In genomic region chr6:33126101-33126714, GRCh38 we compare ENCODE assay signal across 1 cellular context.
A peak's percentile ranks its signal among the peaks of the same experiment; 100 is the strongest.
TF ChIP-seq lines count a peak whose summit lies in the region.

No MANE protein-coding gene starts in this region.

TF ChIP-seq in K562, 482 proteins besides CTCF, POLR2A, EP300 and RAD21 (continued from another document and continues in another):
- TF ChIP-seq CHAMP1 (IDR thresholded peaks at IDR 0.05) (no peak), DPF2 (IDR thresholded peaks at IDR 0.05) (no peak), KLF1 (tag; IDR thresholded peaks at IDR 0.05) (no peak), TOE1 (IDR thresholded peaks at IDR 0.05; ENCODE audit: borderline replicate concordance) (no peak), TOE1 (CRISPR knock-in tag; IDR thresholded peaks at IDR 0.05; ENCODE audit: borderline replicate concordance, low read depth) (no peak), ZNF354B (CRISPR knock-in tag; IDR thresholded peaks at IDR 0.05) (no peak), NCOA4 (IDR thresholded peaks at IDR 0.05; ENCODE audit: partially characterized antibody) (no peak), ZNF408 (CRISPR knock-in tag; IDR thresholded peaks at IDR 0.05; ENCODE audit: low read depth) (no peak), NBN (IDR thresholded peaks at IDR 0.05; ENCODE audit: low read depth) (no peak), NFIC (IDR thresholded peaks at IDR 0.05) (no peak), GTF2F1 (IDR thresholded peaks at IDR 0.05; ENCODE audit: low read depth, low read length) (no peak), TRIM28 (IDR thresholded peaks at IDR 0.05) (no peak), HNRNPUL1 (IDR thresholded peaks at IDR 0.05; ENCODE audit: low read length) (no peak), ZNF140 (CRISPR knock-in tag; IDR thresholded peaks at IDR 0.05) (no peak), TEAD1 (CRISPR knock-in tag; IDR thresholded peaks at IDR 0.05) (no peak), GTF3C2 (IDR thresholded peaks at IDR 0.05; ENCODE audit: borderline replicate concordance, extremely low read depth, insufficient read length) (no peak), RNF2 (IDR thresholded peaks at IDR 0.05) (no peak), HMGN3 (IDR thresholded peaks at IDR 0.05; ENCODE audit: borderline replicate concordance, extremely low read depth, insufficient read length, low read depth, low read length) (no peak), MTA1 (IDR thresholded peaks at IDR 0.05; ENCODE audit: borderline replicate concordance) (no peak), SMARCA4 (IDR thresholded peaks at IDR 0.05) (peak; percentile 41; the same call in 1 of the 2 replicates), FOXA3 (CRISPR knock-in tag; conservative IDR thresholded peaks at IDR 0.05 in 1 of 2, IDR thresholded peaks at IDR 0.05 in 1 of 2) (no peak), XRCC5 (IDR thresholded peaks at IDR 0.05; ENCODE audit: low read depth, low read length) (0 out of 2 replicates have a peak, but pooled peaks have one; percentile 72), ZBTB9 (CRISPR knock-in tag; IDR thresholded peaks at IDR 0.05) (no peak), DACH1 (IDR thresholded peaks at IDR 0.05; ENCODE audit: partially characterized antibody) (no peak), ILK (tag; IDR thresholded peaks at IDR 0.05; ENCODE audit: borderline replicate concordance, low read depth) (no peak), PHF20 (IDR thresholded peaks at IDR 0.05; ENCODE audit: partially characterized antibody) (no peak), RCOR1 (IDR thresholded peaks at IDR 0.05; ENCODE audit: borderline replicate concordance in 1 of 2, low read depth in 2 of 2, low read length in 2 of 2) (0 out of 4 replicates have a peak, but pooled peaks of 1 of the 2 experiments have one; percentile 32), SMC3 (conservative IDR thresholded peaks at IDR 0.05; ENCODE audit: insufficient read depth, low read depth, low read length) (0 out of 2 replicates have a peak, but pooled peaks have one; percentile 16), CHD2 (IDR thresholded peaks at IDR 0.05; ENCODE audit: low read depth, low read length) (no peak), FOXK1 (CRISPR knock-in tag; IDR thresholded peaks at IDR 0.05; ENCODE audit: borderline replicate concordance) (no peak), ZC3H8 (IDR thresholded peaks at IDR 0.05) (no peak), FOSL1 (tag; conservative IDR thresholded peaks at IDR 0.05) (no peak), MEF2A (IDR thresholded peaks at IDR 0.05; ENCODE audit: control insufficient read depth, low read depth, low read length) (no peak), RHOXF2B (CRISPR knock-in tag; conservative IDR thresholded peaks at IDR 0.05) (no peak)
- TF ChIP-seq, protein P1, sequence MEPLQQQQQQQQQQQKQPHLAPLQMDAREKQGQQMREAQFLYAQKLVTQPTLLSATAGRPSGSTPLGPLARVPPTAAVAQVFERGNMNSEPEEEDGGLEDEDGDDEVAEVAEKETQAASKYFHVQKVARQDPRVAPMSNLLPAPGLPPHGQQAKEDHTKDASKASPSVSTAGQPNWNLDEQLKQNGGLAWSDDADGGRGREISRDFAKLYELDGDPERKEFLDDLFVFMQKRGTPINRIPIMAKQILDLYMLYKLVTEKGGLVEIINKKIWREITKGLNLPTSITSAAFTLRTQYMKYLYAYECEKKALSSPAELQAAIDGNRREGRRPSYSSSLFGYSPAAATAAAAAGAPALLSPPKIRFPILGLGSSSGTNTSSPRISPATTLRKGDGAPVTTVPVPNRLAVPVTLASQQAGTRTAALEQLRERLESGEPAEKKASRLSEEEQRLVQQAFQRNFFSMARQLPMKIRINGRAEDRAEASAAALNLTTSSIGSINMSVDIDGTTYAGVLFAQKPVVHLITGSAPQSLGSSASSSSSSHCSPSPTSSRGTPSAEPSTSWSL (CRISPR knock-in tag; IDR thresholded peaks at IDR 0.05; ENCODE audit: borderline replicate concordance) = no peak
- TF ChIP-seq, protein P2, sequence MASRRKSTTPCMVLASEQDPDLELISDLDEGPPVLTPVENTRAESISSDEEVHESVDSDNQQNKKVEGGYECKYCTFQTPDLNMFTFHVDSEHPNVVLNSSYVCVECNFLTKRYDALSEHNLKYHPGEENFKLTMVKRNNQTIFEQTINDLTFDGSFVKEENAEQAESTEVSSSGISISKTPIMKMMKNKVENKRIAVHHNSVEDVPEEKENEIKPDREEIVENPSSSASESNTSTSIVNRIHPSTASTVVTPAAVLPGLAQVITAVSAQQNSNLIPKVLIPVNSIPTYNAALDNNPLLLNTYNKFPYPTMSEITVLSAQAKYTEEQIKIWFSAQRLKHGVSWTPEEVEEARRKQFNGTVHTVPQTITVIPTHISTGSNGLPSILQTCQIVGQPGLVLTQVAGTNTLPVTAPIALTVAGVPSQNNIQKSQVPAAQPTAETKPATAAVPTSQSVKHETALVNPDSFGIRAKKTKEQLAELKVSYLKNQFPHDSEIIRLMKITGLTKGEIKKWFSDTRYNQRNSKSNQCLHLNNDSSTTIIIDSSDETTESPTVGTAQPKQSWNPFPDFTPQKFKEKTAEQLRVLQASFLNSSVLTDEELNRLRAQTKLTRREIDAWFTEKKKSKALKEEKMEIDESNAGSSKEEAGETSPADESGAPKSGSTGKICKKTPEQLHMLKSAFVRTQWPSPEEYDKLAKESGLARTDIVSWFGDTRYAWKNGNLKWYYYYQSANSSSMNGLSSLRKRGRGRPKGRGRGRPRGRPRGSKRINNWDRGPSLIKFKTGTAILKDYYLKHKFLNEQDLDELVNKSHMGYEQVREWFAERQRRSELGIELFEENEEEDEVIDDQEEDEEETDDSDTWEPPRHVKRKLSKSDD (conservative IDR thresholded peaks at IDR 0.05; ENCODE audit: low read length) = no peak
- TF ChIP-seq, protein P3, sequence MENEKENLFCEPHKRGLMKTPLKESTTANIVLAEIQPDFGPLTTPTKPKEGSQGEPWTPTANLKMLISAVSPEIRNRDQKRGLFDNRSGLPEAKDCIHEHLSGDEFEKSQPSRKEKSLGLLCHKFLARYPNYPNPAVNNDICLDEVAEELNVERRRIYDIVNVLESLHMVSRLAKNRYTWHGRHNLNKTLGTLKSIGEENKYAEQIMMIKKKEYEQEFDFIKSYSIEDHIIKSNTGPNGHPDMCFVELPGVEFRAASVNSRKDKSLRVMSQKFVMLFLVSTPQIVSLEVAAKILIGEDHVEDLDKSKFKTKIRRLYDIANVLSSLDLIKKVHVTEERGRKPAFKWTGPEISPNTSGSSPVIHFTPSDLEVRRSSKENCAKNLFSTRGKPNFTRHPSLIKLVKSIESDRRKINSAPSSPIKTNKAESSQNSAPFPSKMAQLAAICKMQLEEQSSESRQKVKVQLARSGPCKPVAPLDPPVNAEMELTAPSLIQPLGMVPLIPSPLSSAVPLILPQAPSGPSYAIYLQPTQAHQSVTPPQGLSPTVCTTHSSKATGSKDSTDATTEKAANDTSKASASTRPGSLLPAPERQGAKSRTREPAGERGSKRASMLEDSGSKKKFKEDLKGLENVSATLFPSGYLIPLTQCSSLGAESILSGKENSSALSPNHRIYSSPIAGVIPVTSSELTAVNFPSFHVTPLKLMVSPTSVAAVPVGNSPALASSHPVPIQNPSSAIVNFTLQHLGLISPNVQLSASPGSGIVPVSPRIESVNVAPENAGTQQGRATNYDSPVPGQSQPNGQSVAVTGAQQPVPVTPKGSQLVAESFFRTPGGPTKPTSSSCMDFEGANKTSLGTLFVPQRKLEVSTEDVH (IDR thresholded peaks at IDR 0.05; ENCODE audit: low read depth, partially characterized antibody) = no peak
- TF ChIP-seq, protein P4, sequence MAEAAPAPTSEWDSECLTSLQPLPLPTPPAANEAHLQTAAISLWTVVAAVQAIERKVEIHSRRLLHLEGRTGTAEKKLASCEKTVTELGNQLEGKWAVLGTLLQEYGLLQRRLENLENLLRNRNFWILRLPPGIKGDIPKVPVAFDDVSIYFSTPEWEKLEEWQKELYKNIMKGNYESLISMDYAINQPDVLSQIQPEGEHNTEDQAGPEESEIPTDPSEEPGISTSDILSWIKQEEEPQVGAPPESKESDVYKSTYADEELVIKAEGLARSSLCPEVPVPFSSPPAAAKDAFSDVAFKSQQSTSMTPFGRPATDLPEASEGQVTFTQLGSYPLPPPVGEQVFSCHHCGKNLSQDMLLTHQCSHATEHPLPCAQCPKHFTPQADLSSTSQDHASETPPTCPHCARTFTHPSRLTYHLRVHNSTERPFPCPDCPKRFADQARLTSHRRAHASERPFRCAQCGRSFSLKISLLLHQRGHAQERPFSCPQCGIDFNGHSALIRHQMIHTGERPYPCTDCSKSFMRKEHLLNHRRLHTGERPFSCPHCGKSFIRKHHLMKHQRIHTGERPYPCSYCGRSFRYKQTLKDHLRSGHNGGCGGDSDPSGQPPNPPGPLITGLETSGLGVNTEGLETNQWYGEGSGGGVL (CRISPR knock-in tag; IDR thresholded peaks at IDR 0.05) = no peak
- TF ChIP-seq, protein P5, sequence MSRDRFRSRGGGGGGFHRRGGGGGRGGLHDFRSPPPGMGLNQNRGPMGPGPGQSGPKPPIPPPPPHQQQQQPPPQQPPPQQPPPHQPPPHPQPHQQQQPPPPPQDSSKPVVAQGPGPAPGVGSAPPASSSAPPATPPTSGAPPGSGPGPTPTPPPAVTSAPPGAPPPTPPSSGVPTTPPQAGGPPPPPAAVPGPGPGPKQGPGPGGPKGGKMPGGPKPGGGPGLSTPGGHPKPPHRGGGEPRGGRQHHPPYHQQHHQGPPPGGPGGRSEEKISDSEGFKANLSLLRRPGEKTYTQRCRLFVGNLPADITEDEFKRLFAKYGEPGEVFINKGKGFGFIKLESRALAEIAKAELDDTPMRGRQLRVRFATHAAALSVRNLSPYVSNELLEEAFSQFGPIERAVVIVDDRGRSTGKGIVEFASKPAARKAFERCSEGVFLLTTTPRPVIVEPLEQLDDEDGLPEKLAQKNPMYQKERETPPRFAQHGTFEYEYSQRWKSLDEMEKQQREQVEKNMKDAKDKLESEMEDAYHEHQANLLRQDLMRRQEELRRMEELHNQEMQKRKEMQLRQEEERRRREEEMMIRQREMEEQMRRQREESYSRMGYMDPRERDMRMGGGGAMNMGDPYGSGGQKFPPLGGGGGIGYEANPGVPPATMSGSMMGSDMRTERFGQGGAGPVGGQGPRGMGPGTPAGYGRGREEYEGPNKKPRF (IDR thresholded peaks at IDR 0.05; ENCODE audit: low read depth, low read length) = no peak
- TF ChIP-seq, protein P6, sequence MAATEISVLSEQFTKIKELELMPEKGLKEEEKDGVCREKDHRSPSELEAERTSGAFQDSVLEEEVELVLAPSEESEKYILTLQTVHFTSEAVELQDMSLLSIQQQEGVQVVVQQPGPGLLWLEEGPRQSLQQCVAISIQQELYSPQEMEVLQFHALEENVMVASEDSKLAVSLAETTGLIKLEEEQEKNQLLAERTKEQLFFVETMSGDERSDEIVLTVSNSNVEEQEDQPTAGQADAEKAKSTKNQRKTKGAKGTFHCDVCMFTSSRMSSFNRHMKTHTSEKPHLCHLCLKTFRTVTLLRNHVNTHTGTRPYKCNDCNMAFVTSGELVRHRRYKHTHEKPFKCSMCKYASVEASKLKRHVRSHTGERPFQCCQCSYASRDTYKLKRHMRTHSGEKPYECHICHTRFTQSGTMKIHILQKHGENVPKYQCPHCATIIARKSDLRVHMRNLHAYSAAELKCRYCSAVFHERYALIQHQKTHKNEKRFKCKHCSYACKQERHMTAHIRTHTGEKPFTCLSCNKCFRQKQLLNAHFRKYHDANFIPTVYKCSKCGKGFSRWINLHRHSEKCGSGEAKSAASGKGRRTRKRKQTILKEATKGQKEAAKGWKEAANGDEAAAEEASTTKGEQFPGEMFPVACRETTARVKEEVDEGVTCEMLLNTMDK (IDR thresholded peaks at IDR 0.05; ENCODE audit: borderline replicate concordance, insufficient read depth, low read depth, low read length, poor library complexity, severe bottlenecking) = peak; percentile 87
